ENCODE assay signal across 8 cellular contexts in genomic region chr1:151458936-151459330, GRCh38. TPM values are rescaled to one million over a fixed set of nuclear protein-coding genes. Genes with fewer than 3 reads are reported as not detected.
DNase-seq lines count a peak whose midpoint lies in the region; ATAC-seq and TF ChIP-seq lines count a peak whose summit lies in the region.

No MANE protein-coding gene starts in this region.

- peak overlapping the region; percentile 61 for H3K27ac ChIP-seq in CD4-positive, alpha-beta T cell (ENCODE audit: low read depth, low read length)

- H3K27me3 Mint-ChIP-seq in CD4-positive, alpha-beta T cell, result peaks cover 33% of the 10 kb centered on the region

- POLR2A ChIA-PET in CD4-positive, alpha-beta T cell (lab: Charles Lee), result interaction anchor here (0.8 to 1.9 kb wide), 9 partner anchors 14 to 1440 kb away, joined by 3 to 24 read pairs (median 5); partner anchors contain the start of genes CGN, PSMB4, TDRKH and VPS72

- peak; percentile 46 for ATAC-seq in CD4-positive, alpha-beta T cell (ENCODE audit: poor library complexity)
- peak; percentile 26 for ATAC-seq in GM19463 (IDR thresholded peaks at IDR 0.05; ENCODE audit: unreplicated experiment)

- intact Hi-C loops in CD4-positive, alpha-beta T cell (cut with DNase I, micrococcal nuclease), result loop anchor here (1.0 to 5.0 kb wide), 7 partner anchors 14 to 387 kb away; partner anchors contain the start of genes C2CD4D (in 1 of the 2), CGN (in 1 of the 2) and GABPB2 (in 1 of the 2)

- H3K4me3 ChIP-seq in retinal pigment epithelial cell (ENCODE audit: low read length), result peak overlapping the region; percentile 64

- peak overlapping the region; percentile 97 for H3K27ac Mint-ChIP-seq in CD4-positive, alpha-beta T cell

- peaks cover 18% of the 10 kb centered on the region for H3K36me3 Mint-ChIP-seq in CD4-positive, alpha-beta T cell (ENCODE audit: low read depth)

- no peaks in the 10 kb centered on the region for H3K9me3 ChIP-seq in CD4-positive, alpha-beta T cell (ENCODE audit: control insufficient read depth, low read length)

- CTCF ChIA-PET in CD4-positive, alpha-beta T cell (lab: Charles Lee), result interaction anchor here (0.9 kb wide), 1 partner anchor 15 kb away, joined by 3 read pairs; no protein-coding TSS in a partner anchor

- TF ChIP-seq CTCF in CD4-positive, alpha-beta T cell (IDR thresholded peaks at IDR 0.05), result no peak
- TF ChIP-seq CTCF in retinal pigment epithelial cell (conservative IDR thresholded peaks at IDR 0.05; ENCODE audit: low read depth, low read length), result no peak

- H3K4me1 Mint-ChIP-seq in CD4-positive, alpha-beta T cell (ENCODE audit: low read depth), result peaks cover 46% of the 10 kb centered on the region

- no peaks in the 10 kb centered on the region for H3K9me3 Mint-ChIP-seq in CD4-positive, alpha-beta T cell

- peak in 9 of 10 experiments; percentile 28 to 64 (median 47) for DNase-seq in CD4-positive, alpha-beta T cell
- DNase-seq in KG1 (lab: John Stamatoyannopoulos, UW), result peak; percentile 36
- DNase-seq in T-helper 1 cell, result peak; percentile 39 to 58 (median 51)
- peak; percentile 64 for DNase-seq in amniotic epithelial cell (ENCODE audit: low read depth)
- DNase-seq in hepatic stellate cell (ENCODE audit: low spot score), result peak; percentile 72
- DNase-seq in retinal pigment epithelial cell (ENCODE audit: low read depth), result no peak
- DNase-seq in NCI-H1048 (lab: John Stamatoyannopoulos, UW), result no peak

- H3K27me3 ChIP-seq in CD4-positive, alpha-beta T cell (ENCODE audit: control insufficient read depth, insufficient read depth, low read length), result peaks cover under 1% of the 10 kb centered on the region

- peak overlapping the region; percentile 97 for H3K4me3 Mint-ChIP-seq in CD4-positive, alpha-beta T cell

RNA-seq across cellular contexts. Expression of gene POGZ, which starts 0.4 kb away (rescaled TPM):
- total RNA-seq in CD4-positive, alpha-beta T cell, result 10 to 100 TPM; 97.8 to 99.4 TPM

RNA-seq across cellular contexts. Expression of gene CGN, which starts 52.3 kb away (rescaled TPM):
- under 1 TPM; 0.08 to 0.28 TPM for total RNA-seq in CD4-positive, alpha-beta T cell

RNA-seq across cellular contexts. Expression of gene PSMB4, which starts 59.6 kb away (rescaled TPM):
- total RNA-seq in CD4-positive, alpha-beta T cell, result 100 to 1,000 TPM; 316 to 324 TPM

Comparison
In these comparisons a context has a peak if more than half of its experiments do, and no peak if none do; other contexts are left out.
1. DNase-seq: peak in CD4-positive, alpha-beta T cell (9 of 10), KG1 (single experiment), T-helper 1 cell (5 of 5), amniotic epithelial cell (single experiment) and hepatic stellate cell (single experiment); none in retinal pigment epithelial cell (single experiment) and NCI-H1048 (single experiment).